Comparison of ENCODE assay signal across 7 cellular contexts in the genomic region with DNA sequence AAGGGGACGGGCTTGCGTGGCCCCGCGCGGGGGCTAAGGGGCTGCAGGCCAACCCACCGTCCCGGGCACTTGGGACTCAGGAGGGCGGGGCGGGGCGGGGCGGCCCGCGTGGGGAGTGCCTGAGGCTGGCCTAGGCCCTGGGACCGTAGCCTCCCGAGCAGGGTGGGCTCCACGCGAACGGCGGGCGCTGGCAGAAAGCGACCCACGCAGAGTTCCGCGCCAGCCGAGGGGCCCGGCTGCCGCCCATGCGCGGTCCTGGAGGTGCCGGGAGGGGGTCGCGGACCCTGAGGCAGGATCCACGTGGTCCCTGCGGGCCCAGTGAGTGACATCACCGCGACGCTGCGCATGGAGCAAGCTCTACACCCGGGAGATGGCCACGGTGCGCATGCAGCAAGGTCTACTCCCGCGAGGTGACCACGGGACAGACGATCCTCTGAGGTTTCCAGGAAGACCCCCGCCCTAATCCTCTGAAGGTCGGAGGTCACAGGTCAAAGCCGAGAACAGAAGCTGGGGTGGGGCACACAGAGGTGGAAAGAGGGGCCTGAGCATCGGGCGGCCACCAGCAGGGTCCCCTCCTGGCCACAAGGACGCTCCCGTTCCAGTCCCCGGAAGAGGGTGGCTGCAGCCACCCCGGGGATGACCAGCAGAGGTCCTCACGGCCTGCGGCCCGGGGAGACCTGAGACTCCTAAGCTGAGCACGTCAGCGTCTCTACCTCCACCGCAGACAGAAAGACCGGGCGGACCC. TPM values are rescaled to one million over a fixed set of nuclear protein-coding genes. Genes with fewer than 3 reads are reported as not detected.
A peak's percentile ranks its signal among the peaks of the same experiment; 100 is the strongest.
DNase-seq lines count a peak whose midpoint lies in the region; ATAC-seq and TF ChIP-seq lines count a peak whose summit lies in the region.

No MANE protein-coding gene starts in this region.

- intact Hi-C loops in left cardiac atrium (cut with DNase I), result loop anchor here (1.0 to 5.0 kb wide), 4 partner anchors 42 to 367 kb away; no protein-coding TSS in a partner anchor

- peak; percentile 86 to 92 for ATAC-seq in left cardiac atrium

- H3K36me3 ChIP-seq in HUES6 (ENCODE audit: control insufficient read depth, insufficient read depth, low read length) (no peaks in the 10 kb centered on the region), trophoblast cell (ENCODE audit: control insufficient read depth in 1 of 2, insufficient read depth in 2 of 2, low read length in 2 of 2) (no peaks in the 10 kb centered on the region)

- no peaks in the 10 kb centered on the region for H3K79me2 ChIP-seq in trophoblast cell (ENCODE audit: control insufficient read depth, insufficient read depth, low read length, poor library complexity)

- H3K4me3 ChIP-seq in GM12865 (ENCODE audit: low read depth, low read length) (peak overlapping the region; percentile 55), HUES6 (ENCODE audit: low read depth, low read length) (peak overlapping the region; percentile 62), trophoblast cell (ENCODE audit: low read depth, low read length) (peak overlapping the region; percentile 63)

- H4K8ac ChIP-seq in trophoblast cell (ENCODE audit: low read depth, low read length), result peak overlapping the region; percentile 0

- H3K18ac ChIP-seq in trophoblast cell (ENCODE audit: low read length), result no peak overlapping the region

- DNase-seq in GM12865 (ENCODE audit: low read depth) (peak; percentile 91), SKM-1 (lab: John Stamatoyannopoulos, UW; ENCODE audit: unreplicated experiment) (peak; percentile 37), left cardiac atrium (peak; percentile 72), trophoblast cell (peak; percentile 66 to 74), NCI-H1694 (lab: John Stamatoyannopoulos, UW) (no peak)

- peaks cover 4% of the 10 kb centered on the region for H3K79me1 ChIP-seq in trophoblast cell (ENCODE audit: low read length)

- TF ChIP-seq CTCF in GM12865 (IDR thresholded peaks at IDR 0.05; ENCODE audit: insufficient read depth, low read depth, low read length, missing control alignments), result peak; percentile 94

- WGBS in trophoblast cell (ENCODE audit: extremely low coverage, insufficient coverage, insufficient read length), result no CpG with 5 or more reads among the region's 62 CpGs

- H3K4me1 ChIP-seq in HUES6 (ENCODE audit: control insufficient read depth, insufficient read depth, low read length) (peaks cover 26% of the 10 kb centered on the region), trophoblast cell (ENCODE audit: control insufficient read depth in 1 of 2, insufficient read depth in 2 of 2, low read length in 2 of 2) (peaks cover 5% of the 10 kb centered on the region in 2 experiments)

- peak overlapping the region; percentile 0 for H4K91ac ChIP-seq in trophoblast cell (ENCODE audit: low read depth, low read length)

- peak overlapping the region; percentile 60 for H3K4me2 ChIP-seq in trophoblast cell (ENCODE audit: low read length)

- H2BK12ac ChIP-seq in trophoblast cell (ENCODE audit: low read length), result no peak overlapping the region

- peak overlapping the region; percentile 32 for H2AFZ ChIP-seq in trophoblast cell (ENCODE audit: insufficient read depth, low read length, poor library complexity)

- no peak overlapping the region for H2BK120ac ChIP-seq in trophoblast cell (ENCODE audit: insufficient read depth, low read length, poor library complexity)

- no peaks in the 10 kb centered on the region for H3K9me3 ChIP-seq in HUES6 (ENCODE audit: control insufficient read depth, insufficient read depth, low read depth, low read length)
- H3K9me3 ChIP-seq in trophoblast cell (ENCODE audit: insufficient read depth, low read depth, low read length), result no peaks in the 10 kb centered on the region

- H2BK5ac ChIP-seq in trophoblast cell (ENCODE audit: low read depth, low read length, poor library complexity), result no peak overlapping the region

- H2AK5ac ChIP-seq in trophoblast cell (ENCODE audit: low read length), result no peak overlapping the region

- H3K27me3 ChIP-seq in HUES6 (ENCODE audit: control insufficient read depth, insufficient read depth, low read length), result peaks cover 10% of the 10 kb centered on the region; the same call in 1 of the 2 replicates
- H3K27me3 ChIP-seq in trophoblast cell (ENCODE audit: insufficient read depth, low read length), result no peaks in the 10 kb centered on the region

- no peak overlapping the region for H3K14ac ChIP-seq in trophoblast cell (ENCODE audit: low read length)

- H3K23ac ChIP-seq in trophoblast cell (ENCODE audit: low read length), result no peak overlapping the region

- H4K12ac ChIP-seq in trophoblast cell (ENCODE audit: low read depth, low read length), result peak overlapping the region; percentile 1

- H3K9ac ChIP-seq in HUES6 (ENCODE audit: low read length) (peak overlapping the region; percentile 75), trophoblast cell (ENCODE audit: low read length) (no peak overlapping the region)

- H3K27ac ChIP-seq in HUES6 (ENCODE audit: low read depth, low read length) (no peak overlapping the region; the same call in 1 of the 2 replicates), angular gyrus (ENCODE audit: low read depth, low read length) (peak overlapping the region; percentile 55), trophoblast cell (ENCODE audit: low read depth, low read length) (peak overlapping the region; percentile 6)

- H3K4ac ChIP-seq in trophoblast cell (ENCODE audit: low read depth, low read length), result no peak overlapping the region

RNA-seq across cellular contexts. Expression of a gene that starts 13.5 kb away (rescaled TPM):
- total RNA-seq in left cardiac atrium, result 1 to 10 TPM; 5.4 to 8.6 TPM
- polyA plus RNA-seq in trophoblast cell (2013), result 124 and 145 TPM in 2 replicates
